ENCODE assay signal across 9 cellular contexts in genomic region chrX:53714580-53715335, GRCh38. TPM values are rescaled to one million over a fixed set of nuclear protein-coding genes. Genes with fewer than 3 reads are reported as not detected.
DNase-seq lines count a peak whose midpoint lies in the region; ATAC-seq and TF ChIP-seq lines count a peak whose summit lies in the region.
"Had no signal": no experiment of that assay in that cellular context is flagged by ENCODE, and none has a peak within 500 bp of the region (broad histone marks: within the 10 kb centered on the region; RNA-seq: fewer than 3 reads in every experiment).

No MANE protein-coding gene starts in this region.

- intact Hi-C loops in Panc1 (cut with micrococcal nuclease; ENCODE audit: unreplicated experiment) = no loop called here

- CTCF ChIA-PET in Panc1 (lab: Charles Lee) = no interaction called here

- H3K27ac Mint-ChIP-seq in naive B cell = peak overlapping the region; percentile 69 to 94 (median 90)

- ATAC-seq in HG02943 (IDR thresholded peaks at IDR 0.05; ENCODE audit: low read depth, unreplicated experiment) (peak; percentile 70), Panc1 (peak; percentile 34; the same call in 1 of the 2 replicates), naive B cell (ENCODE audit: low read depth in 2 of 2) (peak; percentile 62 to 65)
- ATAC-seq: A549 had no signal

- H3K36me3 ChIP-seq in Panc1 (ENCODE audit: control insufficient read depth, insufficient read depth, low read length) = no peaks in the 10 kb centered on the region

- no peak overlapping the region for H3K27ac ChIP-seq in Panc1 (ENCODE audit: low read length)
- H3K27ac ChIP-seq: A549 had no signal

- H3K36me3 Mint-ChIP-seq in naive B cell = no peaks in the 10 kb centered on the region

- H3K4me3 ChIP-seq in Panc1 (ENCODE audit: low read depth in 2 of 2, low read length in 2 of 2) = no peak overlapping the region
- H3K4me3 ChIP-seq: A549 had no signal

- H3K4me1 Mint-ChIP-seq in naive B cell = peaks cover 25 to 45% (median 38%) of the 10 kb centered on the region in 3 donors

- no peaks in the 10 kb centered on the region for H3K27me3 Mint-ChIP-seq in naive B cell

- H3K4me3 Mint-ChIP-seq in naive B cell = peak overlapping the region; percentile 12 to 79 (median 61)

- H3K4me1 ChIP-seq in Panc1 (ENCODE audit: control insufficient read depth, insufficient read depth, low read length) = no peaks in the 10 kb centered on the region; the same call in 1 of the 2 replicates
- H3K4me1 ChIP-seq: A549 had no signal

- no TSS peak for BruUV-seq in Panc1 (replicated peaks; lab: Mats Ljungman, UMichigan)

- POLR2A ChIA-PET in Panc1 (lab: Charles Lee) = no interaction called here

- in situ Hi-C loops in Panc1 (cut with HindIII; ENCODE audit: low pct_unique_long_range_greater_than_20kb, low sequenced_read_pairs) = no loop called here

- peaks cover 0 to 3% (median 0%) of the 10 kb centered on the region in 7 donors for H3K9me3 Mint-ChIP-seq in naive B cell

- no peak for TF ChIP-seq CTCF in Panc1 (IDR thresholded peaks at IDR 0.05)

- DNase-seq in DMS79 (lab: John Stamatoyannopoulos, UW) = peak; percentile 42
- no peak for DNase-seq in DMS79 treated with DMSO at 0.1 percent for 48 hours (lab: John Stamatoyannopoulos, UW)
- DNase-seq in Panc1 (ENCODE audit: low read depth, low spot score) = no peak
- peak; percentile 85 for DNase-seq in activated effector memory CD4-positive, alpha-beta T cell treated with anti-CD3 and anti-CD28 coated beads, Interleukin-2, amount 50 U/mL, for 16 hours
- peak; percentile 25 for DNase-seq in naive B cell
- DNase-seq in cerebellar nuclear complex (lab: John Stamatoyannopoulos, UW) = no peak
- DNase-seq in RPMI8226 = no peak

- H3K27me3 ChIP-seq in Panc1 (ENCODE audit: control insufficient read depth, insufficient read depth, low read length) = no peaks in the 10 kb centered on the region

- no peaks in the 10 kb centered on the region for H3K9me3 ChIP-seq in Panc1 (ENCODE audit: control insufficient read depth, insufficient read depth, low read depth, low read length)
- H3K9me3 ChIP-seq: A549 had no signal

RNA-seq across cellular contexts. Expression of gene HUWE1, which starts 28.2 kb away (rescaled TPM):
- total RNA-seq in Panc1 (2021; ENCODE audit: unreplicated experiment) = 231 TPM
- polyA plus RNA-seq in Panc1 (2012; ENCODE audit: insufficient read length) = 141 TPM
- 10 to 100 TPM in 5 of 6 donors, 1 to 10 TPM in 1; 7.6 to 14.2 (median 11.3) TPM for polyA plus RNA-seq in naive B cell (ENCODE audit: low read depth in 6 of 6)

Comparison
In these comparisons a context has a peak if more than half of its experiments do, and no peak if none do; other contexts are left out.
1. DNase-seq: peak in DMS79 (single experiment), activated effector memory CD4-positive, alpha-beta T cell treated with anti-CD3 and anti-CD28 coated beads, Interleukin-2, amount 50 U/mL, for 16 hours (single experiment) and naive B cell (single experiment); none in DMS79 treated with DMSO at 0.1 percent for 48 hours (single experiment), Panc1 (single experiment), cerebellar nuclear complex (0 of 2) and RPMI8226 (single experiment).
2. Peak in every context shown above with its lines, with median percentiles within 50 percentile points of each other: ATAC-seq.